In genomic region chr2:109889909-109890308, GRCh38 we compare ENCODE assay signal across 3 cellular contexts. TPM values are rescaled to one million over a fixed set of nuclear protein-coding genes. Genes with fewer than 3 reads are reported as not detected.
"Had no signal": no experiment of that assay in that cellular context is flagged by ENCODE, and none has a peak within 500 bp of the region (broad histone marks: within the 10 kb centered on the region; RNA-seq: fewer than 3 reads in every experiment).

No MANE protein-coding gene starts in this region.

RNA-seq across cellular contexts. Expression of gene LIMS3, which starts 8.6 kb away (rescaled TPM):
- total RNA-seq: activated CD4-positive, alpha-beta T cell treated with anti-CD3 and anti-CD28 coated beads, Interleukin-2, amount 10 ng/mL, durations not matched to agents 7 days and 5 days; renal cortical epithelial cell had no signal
- polyA plus RNA-seq: keratinocyte had no signal
